ENCODE assay signal across 27 cellular contexts in genomic region chrX:103536732-103537131, GRCh38. TPM values are rescaled to one million over a fixed set of nuclear protein-coding genes. Genes with fewer than 3 reads are reported as not detected.
DNase-seq lines count a peak whose midpoint lies in the region; ATAC-seq, FAIRE-seq and TF ChIP-seq lines count a peak whose summit lies in the region.
"Had no signal": no experiment of that assay in that cellular context is flagged by ENCODE, and none has a peak within 500 bp of the region (broad histone marks: within the 10 kb centered on the region; RNA-seq: fewer than 3 reads in every experiment).

No MANE protein-coding gene starts in this region.

- no peaks in the 10 kb centered on the region for H3K4me1 Mint-ChIP-seq in astrocyte (ENCODE audit: low read depth, unreplicated experiment)
- peaks cover 3% of the 10 kb centered on the region for H3K4me1 Mint-ChIP-seq in activated CD8-positive, alpha-beta T cell treated with anti-CD3 and anti-CD28 coated beads for 36 hours (ENCODE audit: low read depth)
- H3K4me1 Mint-ChIP-seq: activated naive CD4-positive, alpha-beta T cell treated with anti-CD3 and anti-CD28 coated beads, Interleukin-2, amount 50 U/mL, for 24 hours had no signal

- H3K9me3 Mint-ChIP-seq in astrocyte (ENCODE audit: unreplicated experiment): no peaks in the 10 kb centered on the region
- H3K9me3 Mint-ChIP-seq in activated CD8-positive, alpha-beta T cell treated with anti-CD3 and anti-CD28 coated beads for 36 hours: no peaks in the 10 kb centered on the region
- H3K9me3 Mint-ChIP-seq: activated naive CD4-positive, alpha-beta T cell treated with anti-CD3 and anti-CD28 coated beads, Interleukin-2, amount 50 U/mL, for 24 hours; brain; nephron; T-cell had no signal

- ATAC-seq in activated CD8-positive, alpha-beta T cell treated with anti-CD3 and anti-CD28 coated beads for 36 hours: no peak
- ATAC-seq: activated CD4-positive, alpha-beta T cell treated with anti-CD3 and anti-CD28 coated beads for 36 hours; heart left ventricle; right lobe of liver; T-cell had no signal

- H2AFZ ChIP-seq in astrocyte (ENCODE audit: low read depth, low read length) (no peak overlapping the region), hepatocyte (no peak overlapping the region), osteoblast (ENCODE audit: low read length) (no peak overlapping the region)
- H2AFZ ChIP-seq: parathyroid adenoma, PC-9 had no signal

- no peak overlapping the region for H3K27ac ChIP-seq in astrocyte (ENCODE audit: low read depth, low read length)
- peak overlapping the region; percentile 92 for H3K27ac ChIP-seq in hepatocyte
- H3K27ac ChIP-seq in tibial artery: peak overlapping the region; percentile 81 to 82
- no peak overlapping the region for H3K27ac ChIP-seq in osteoblast (ENCODE audit: low read depth, low read length)
- H3K27ac ChIP-seq: left ventricle myocardium inferior, parathyroid adenoma, PC-9, right lobe of liver had no signal

- intact Hi-C loops in tibial artery (cut with DNase I; ENCODE audit: low total_unique reads): loop anchor here (10.0 kb wide), 1 partner anchor 278 kb away; no protein-coding TSS in a partner anchor
- intact Hi-C loops in activated CD8-positive, alpha-beta T cell treated with anti-CD3 and anti-CD28 coated beads for 36 hours (cut with micrococcal nuclease): loop anchor here (10.0 kb wide), 1 partner anchor 148 kb away; the partner anchor contains the start of gene MORF4L2
- intact Hi-C loops in cardiac septum (cut with DNase I): no loop called here

- CTCF ChIA-PET in activated CD8-positive, alpha-beta T cell treated with anti-CD3 and anti-CD28 coated beads for 36 hours (lab: Charles Lee): no interaction called here

- H3K36me3 ChIP-seq in astrocyte (ENCODE audit: insufficient read depth, low read length) (no peaks in the 10 kb centered on the region), hepatocyte (replicated peaks; ENCODE audit: insufficient read depth, low read depth) (no peaks in the 10 kb centered on the region), tibial artery (no peaks in the 10 kb centered on the region), osteoblast (ENCODE audit: insufficient read depth, low read length) (no peaks in the 10 kb centered on the region)
- H3K36me3 ChIP-seq: BE2C, heart left ventricle, left ventricle myocardium inferior, right lobe of liver had no signal

- no peak overlapping the region for H3K9ac ChIP-seq in astrocyte (ENCODE audit: low read length)
- H3K9ac ChIP-seq: parathyroid adenoma had no signal

- no peaks in the 10 kb centered on the region for H3K9me2 ChIP-seq in hepatocyte (replicated peaks; ENCODE audit: insufficient read depth)

- H3K4me2 ChIP-seq in astrocyte (ENCODE audit: low read length) (no peak overlapping the region), hepatocyte (no peak overlapping the region), osteoblast (ENCODE audit: insufficient read depth, low read length) (no peak overlapping the region)
- H3K4me2 ChIP-seq: PC-9 had no signal

- DNase-seq in EH (ENCODE audit: low read depth) (peak; percentile 45), astrocyte (ENCODE audit: low read depth) (no peak), hepatocyte (ENCODE audit: low spot score) (no peak), tibial artery (no peak), cardiac septum (ENCODE audit: low spot score) (no peak), AML-193 (lab: John Stamatoyannopoulos, UW) (no peak), osteoblast (ENCODE audit: insufficient read length, low spot score, missing footprints) (no peak)
- no peak for DNase-seq in activated CD8-positive, alpha-beta T cell treated with anti-CD3 and anti-CD28 coated beads for 36 hours
- DNase-seq: activated CD4-positive, alpha-beta T cell treated with anti-CD3 and anti-CD28 coated beads for 36 hours; BE2C; cortex of kidney; DMS79; heart left ventricle; Kasumi-1; left ventricle myocardium inferior; NCI-H1048; NCI-H2029; PC-9; right lobe of liver; SHP77 treated with DMSO at 0.1 percent for 48 hours; T-cell had no signal

- H3K79me2 ChIP-seq in astrocyte (ENCODE audit: insufficient read depth, low read length): no peaks in the 10 kb centered on the region
- no peaks in the 10 kb centered on the region for H3K79me2 ChIP-seq in hepatocyte
- H3K79me2 ChIP-seq in osteoblast (ENCODE audit: insufficient read depth, low read length): no peaks in the 10 kb centered on the region
- H3K79me2 ChIP-seq: parathyroid adenoma had no signal

- H3K36me3 Mint-ChIP-seq in astrocyte (ENCODE audit: low read depth, unreplicated experiment): no peaks in the 10 kb centered on the region
- no peaks in the 10 kb centered on the region for H3K36me3 Mint-ChIP-seq in activated CD8-positive, alpha-beta T cell treated with anti-CD3 and anti-CD28 coated beads for 36 hours (ENCODE audit: low read depth)
- H3K36me3 Mint-ChIP-seq: activated naive CD4-positive, alpha-beta T cell treated with anti-CD3 and anti-CD28 coated beads, Interleukin-2, amount 50 U/mL, for 24 hours; brain; T-cell had no signal

- H3K27me3 ChIP-seq in astrocyte (ENCODE audit: insufficient read depth, low read length): no peaks in the 10 kb centered on the region
- no peaks in the 10 kb centered on the region for H3K27me3 ChIP-seq in hepatocyte
- H3K27me3 ChIP-seq in tibial artery: no peaks in the 10 kb centered on the region
- no peaks in the 10 kb centered on the region for H3K27me3 ChIP-seq in osteoblast (ENCODE audit: insufficient read depth, low read length)
- H3K27me3 ChIP-seq: BE2C, right lobe of liver had no signal

- H4K20me1 ChIP-seq in astrocyte (ENCODE audit: insufficient read depth, low read length) (no peaks in the 10 kb centered on the region), hepatocyte (ENCODE audit: insufficient read depth, poor library complexity, severe bottlenecking) (no peaks in the 10 kb centered on the region), osteoblast (ENCODE audit: insufficient read depth, low read length) (no peaks in the 10 kb centered on the region)

- H3K9me3 ChIP-seq in astrocyte (ENCODE audit: insufficient read depth, low read depth, low read length): no peaks in the 10 kb centered on the region
- no peaks in the 10 kb centered on the region for H3K9me3 ChIP-seq in hepatocyte (ENCODE audit: low read depth)
- H3K9me3 ChIP-seq in tibial artery: no peaks in the 10 kb centered on the region
- no peaks in the 10 kb centered on the region for H3K9me3 ChIP-seq in osteoblast (ENCODE audit: low read depth, low read length)
- H3K9me3 ChIP-seq: BE2C, heart left ventricle, left ventricle myocardium inferior, right lobe of liver had no signal

- H3K4me3 Mint-ChIP-seq in astrocyte (ENCODE audit: unreplicated experiment): no peak overlapping the region
- H3K4me3 Mint-ChIP-seq in activated CD8-positive, alpha-beta T cell treated with anti-CD3 and anti-CD28 coated beads for 36 hours: no peak overlapping the region
- H3K4me3 Mint-ChIP-seq: activated CD4-positive, alpha-beta T cell treated with anti-CD3 and anti-CD28 coated beads for 36 hours; activated naive CD4-positive, alpha-beta T cell treated with anti-CD3 and anti-CD28 coated beads, Interleukin-2, amount 50 U/mL, for 24 hours; brain; nephron; T-cell had no signal

- peak; percentile 93 for FAIRE-seq in astrocyte (lab: Jason Lieb, UNC)
- FAIRE-seq: A204.1 had no signal

- POLR2A ChIA-PET in activated CD8-positive, alpha-beta T cell treated with anti-CD3 and anti-CD28 coated beads for 36 hours (lab: Charles Lee): no interaction called here

- no peaks in the 10 kb centered on the region for H3K4me1 ChIP-seq in astrocyte (ENCODE audit: insufficient read depth, low read length)
- peaks cover 42% of the 10 kb centered on the region for H3K4me1 ChIP-seq in hepatocyte (ENCODE audit: insufficient read depth)
- H3K4me1 ChIP-seq in tibial artery: peaks cover 0 to 71% (median 9%) of the 10 kb centered on the region in 4 donors
- peaks cover 7% of the 10 kb centered on the region for H3K4me1 ChIP-seq in osteoblast (ENCODE audit: insufficient read depth, low read length)
- H3K4me1 ChIP-seq: BE2C, left ventricle myocardium inferior, parathyroid adenoma, right lobe of liver had no signal

- TF ChIP-seq CTCF in astrocyte (IDR thresholded peaks at IDR 0.05; ENCODE audit: insufficient read depth, low read depth, low read length): no peak
- TF ChIP-seq CTCF in hepatocyte (IDR thresholded peaks at IDR 0.05; ENCODE audit: poor library complexity): no peak
- TF ChIP-seq CTCF in tibial artery (IDR thresholded peaks at IDR 0.05): no peak
- TF ChIP-seq CTCF in activated CD8-positive, alpha-beta T cell treated with anti-CD3 and anti-CD28 coated beads for 36 hours (IDR thresholded peaks at IDR 0.05): no peak
- no peak for TF ChIP-seq CTCF in osteoblast (IDR thresholded peaks at IDR 0.05; ENCODE audit: extremely low read depth, low read depth, low read length)

- no peak overlapping the region for H3K4me3 ChIP-seq in astrocyte (ENCODE audit: insufficient read depth, low read depth, low read length)
- H3K4me3 ChIP-seq in hepatocyte: no peak overlapping the region
- H3K4me3 ChIP-seq in tibial artery: no peak overlapping the region
- no peak overlapping the region for H3K4me3 ChIP-seq in osteoblast (ENCODE audit: insufficient read depth, low read length)
- H3K4me3 ChIP-seq: heart left ventricle, left ventricle myocardium inferior, PC-9, right lobe of liver had no signal

- H3K27me3 Mint-ChIP-seq in astrocyte (ENCODE audit: low read depth, unreplicated experiment): no peaks in the 10 kb centered on the region
- no peaks in the 10 kb centered on the region for H3K27me3 Mint-ChIP-seq in activated CD8-positive, alpha-beta T cell treated with anti-CD3 and anti-CD28 coated beads for 36 hours
- H3K27me3 Mint-ChIP-seq: activated CD4-positive, alpha-beta T cell treated with anti-CD3 and anti-CD28 coated beads for 36 hours; activated naive CD4-positive, alpha-beta T cell treated with anti-CD3 and anti-CD28 coated beads, Interleukin-2, amount 50 U/mL, for 24 hours had no signal

- no peak overlapping the region for H3K27ac Mint-ChIP-seq in astrocyte (ENCODE audit: unreplicated experiment)
- no peak overlapping the region for H3K27ac Mint-ChIP-seq in activated CD8-positive, alpha-beta T cell treated with anti-CD3 and anti-CD28 coated beads for 36 hours
- H3K27ac Mint-ChIP-seq: activated CD4-positive, alpha-beta T cell treated with anti-CD3 and anti-CD28 coated beads for 36 hours; activated naive CD4-positive, alpha-beta T cell treated with anti-CD3 and anti-CD28 coated beads, Interleukin-2, amount 50 U/mL, for 24 hours; brain; T-cell had no signal

RNA-seq across cellular contexts. Expression of gene RAB40A, which starts 17.4 kb away (rescaled TPM):
- total RNA-seq in astrocyte (0.07 TPM in 1 of 2 replicates, not detected in the other), hepatocyte (3.0 and 3.5 TPM in 2 replicates), cardiac septum (0.32 TPM), osteoblast (under 0.01 and 0.29 TPM in 2 replicates)
- 2.7 and 3.0 TPM in 2 replicates for polyA plus RNA-seq in hepatocyte
- under 1 TPM; 0.18 to 0.58 TPM for total RNA-seq in activated CD8-positive, alpha-beta T cell treated with anti-CD3 and anti-CD28 coated beads for 36 hours
- total RNA-seq: left ventricle myocardium inferior, mononuclear cell had no signal

RNA-seq across cellular contexts. Expression of gene TCEAL4, which starts 48.6 kb away (rescaled TPM):
- 49.9 and 51.3 TPM in 2 replicates for total RNA-seq in astrocyte
- 84.2 and 94.4 TPM in 2 replicates for total RNA-seq in hepatocyte
- 171 and 213 TPM in 2 replicates for polyA plus RNA-seq in hepatocyte
- total RNA-seq in activated CD8-positive, alpha-beta T cell treated with anti-CD3 and anti-CD28 coated beads for 36 hours: 10 to 100 TPM; 15.8 to 18.7 TPM
- total RNA-seq in cardiac septum: 68.0 TPM
- total RNA-seq in osteoblast: 38.3 and 45.6 TPM in 2 replicates

Comparison
In these comparisons a context has a peak if more than half of its experiments do, and no peak if none do; other contexts are left out.
1. H3K27ac ChIP-seq: peak in hepatocyte (single experiment) and tibial artery (2 of 2); none in astrocyte (single experiment) and osteoblast (single experiment).